ENCODE assay signal across 8 cellular contexts in the genomic region with DNA sequence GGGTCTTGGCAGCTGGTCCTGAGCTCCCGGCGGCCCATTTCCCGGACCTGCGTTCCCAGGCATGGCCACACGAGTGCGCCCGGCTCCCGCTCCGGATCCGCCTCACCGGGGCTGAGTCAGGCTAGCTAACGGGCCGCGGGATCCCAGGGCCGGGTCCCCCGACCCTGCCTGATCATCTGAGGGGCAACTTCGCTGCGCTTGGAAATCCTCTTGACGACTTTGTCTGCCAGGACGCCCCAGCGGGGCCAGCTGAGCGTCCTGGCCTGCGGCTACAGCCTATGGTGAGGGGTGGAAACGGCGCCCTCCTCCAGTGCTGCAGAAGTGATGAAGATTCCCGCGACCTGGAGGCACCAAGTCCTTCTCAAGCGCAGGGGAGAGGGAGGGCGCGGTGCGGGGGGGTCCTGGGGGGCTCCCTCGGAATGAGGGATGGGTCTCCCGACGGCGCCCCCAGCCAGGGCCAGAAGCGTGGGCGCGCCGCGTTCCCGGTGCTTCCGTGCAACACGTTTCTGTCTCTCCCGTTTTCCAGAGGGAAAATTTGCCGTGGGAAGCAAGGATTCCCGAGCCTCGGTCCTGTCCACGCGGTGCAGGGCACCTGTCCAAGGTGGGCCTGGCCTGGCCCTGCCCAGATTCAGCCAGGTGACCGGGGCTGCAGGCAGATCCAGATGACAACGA.
DNase-seq lines count a peak whose midpoint lies in the region; ATAC-seq and TF ChIP-seq lines count a peak whose summit lies in the region.

No MANE protein-coding gene starts in this region.

- no peaks in the 10 kb centered on the region for H3K27me3 Mint-ChIP-seq in chondrocyte (ENCODE audit: low read depth)

- H3K4me1 ChIP-seq in liver (ENCODE audit: control insufficient read depth in 4 of 4, insufficient read depth in 4 of 4, low read length in 3 of 4): peaks cover 0 to 9% (median 3%) of the 10 kb centered on the region in 4 donors

- H3K27ac Mint-ChIP-seq in chondrocyte (ENCODE audit: unreplicated experiment): peak overlapping the region; percentile 95

- peaks cover 0 to 5% (median 0%) of the 10 kb centered on the region in 4 donors for H3K27me3 ChIP-seq in liver (ENCODE audit: control insufficient read depth in 4 of 4, insufficient read depth in 4 of 4, low read length in 3 of 4)

- no peaks in the 10 kb centered on the region for H3K9me3 Mint-ChIP-seq in chondrocyte (ENCODE audit: low read depth)

- TF ChIP-seq CTCF in chondrocyte (IDR thresholded peaks at IDR 0.05) (peak; percentile 91), liver (IDR thresholded peaks at IDR 0.05; ENCODE audit: low read depth, low read length, missing input control) (peak; percentile 77)

- no peaks in the 10 kb centered on the region for H3K36me3 ChIP-seq in liver (ENCODE audit: control insufficient read depth in 4 of 4, insufficient read depth in 3 of 4, low read depth in 1 of 4, low read length in 3 of 4)

- H3K9me3 ChIP-seq in liver (ENCODE audit: control insufficient read depth in 4 of 4, low read length in 3 of 4): no peaks in the 10 kb centered on the region

- DNase-seq in GDM1 (lab: John Stamatoyannopoulos, UW) (peak; percentile 9), Kasumi-1 (lab: John Stamatoyannopoulos, UW) (peak; percentile 45 to 54), chondrocyte (ENCODE audit: low spot score) (no peak)
- DNase-seq in activated CD4-positive, alpha-beta T cell treated with anti-CD3 and anti-CD28 coated beads for 4 hours: peak; percentile 63 to 64
- DNase-seq in stimulated activated CD4-positive, alpha-beta T cell treated with anti-CD3 and anti-CD28 coated beads, Interleukin-4, amount 100 ng/mL, for 48 hours (ENCODE audit: low read depth in 2 of 2): peak; percentile 65 to 67
- DNase-seq in NK-92 treated with Interleukin-12 subunit alpha and Interleukin-12 subunit beta, amount 100 ng/mL, for 24 hours (lab: John Stamatoyannopoulos, UW): no peak

- peak overlapping the region in 1 of 2 donors; percentile 57 for H3K9ac ChIP-seq in liver (ENCODE audit: low read depth in 1 of 2, low read length in 2 of 2)

- ATAC-seq in GM21825 (IDR thresholded peaks at IDR 0.05; ENCODE audit: unreplicated experiment): peak; percentile 82

- H3K4me3 Mint-ChIP-seq in chondrocyte (ENCODE audit: unreplicated experiment): peak overlapping the region; percentile 65

- H3K36me3 Mint-ChIP-seq in chondrocyte (ENCODE audit: low read depth): no peaks in the 10 kb centered on the region

- no peak overlapping the region for H3K27ac ChIP-seq in liver (ENCODE audit: low read depth in 1 of 2, low read length in 2 of 2)

- peaks cover 26% of the 10 kb centered on the region for H3K4me1 Mint-ChIP-seq in chondrocyte (ENCODE audit: low read depth)

- H3K4me3 ChIP-seq in liver (ENCODE audit: low read depth in 1 of 3, low read length in 3 of 3): peak overlapping the region; percentile 26 to 73 (median 49)

- WGBS in liver: 4% methylated on average over 51 of the region's 51 CpGs

- peak; percentile 78 to 86 for TF ChIP-seq RAD21 in liver (IDR thresholded peaks at IDR 0.05)

TF ChIP-seq in liver, 16 proteins besides CTCF, POLR2A, EP300 and RAD21:
- TF ChIP-seq ZBTB33 (IDR thresholded peaks at IDR 0.05): no peak
- TF ChIP-seq HNF4G (IDR thresholded peaks at IDR 0.05): no peak
- TF ChIP-seq SP1 (IDR thresholded peaks at IDR 0.05): no peak
- TF ChIP-seq FOXA1 (IDR thresholded peaks at IDR 0.05): no peak
- TF ChIP-seq TAF1 (conservative IDR thresholded peaks at IDR 0.05): no peak
- TF ChIP-seq EGR1 (IDR thresholded peaks at IDR 0.05; ENCODE audit: low read depth in 2 of 2): no peak
- no peak for TF ChIP-seq FOXA2 (IDR thresholded peaks at IDR 0.05)
- no peak for TF ChIP-seq HNF4A (conservative IDR thresholded peaks at IDR 0.05)

Comparison
In these comparisons a context has a peak if more than half of its experiments do, and no peak if none do; other contexts are left out.
1. DNase-seq: peak in GDM1 (single experiment), Kasumi-1 (2 of 2), activated CD4-positive, alpha-beta T cell treated with anti-CD3 and anti-CD28 coated beads for 4 hours (2 of 2) and stimulated activated CD4-positive, alpha-beta T cell treated with anti-CD3 and anti-CD28 coated beads, Interleukin-4, amount 100 ng/mL, for 48 hours (2 of 2); none in chondrocyte (single experiment) and NK-92 treated with Interleukin-12 subunit alpha and Interleukin-12 subunit beta, amount 100 ng/mL, for 24 hours (single experiment).